Comparison of ENCODE assay signal across 12 cellular contexts in genomic region chr11:130635937-130636336, GRCh38.
"Had no signal": no experiment of that assay in that cellular context is flagged by ENCODE, and none has a peak within 500 bp of the region (broad histone marks: within the 10 kb centered on the region; RNA-seq: fewer than 3 reads in every experiment).

No MANE protein-coding gene starts in this region.

- ATAC-seq: activated CD4-positive, alpha-beta T cell treated with anti-CD3 and anti-CD28 coated beads for 36 hours; body of pancreas; stimulated activated naive CD8-positive, alpha-beta T cell treated with anti-CD3 and anti-CD28 coated beads, Interleukin-15, Interleukin-2, amounts not matched to agents 100 U/mL and 50 U/mL, for 24 hours; T-cell had no signal

- H3K36me3 ChIP-seq: heart left ventricle, ovary, WERI-Rb-1 had no signal

- H3K4me3 ChIP-seq: body of pancreas, heart left ventricle, ovary had no signal

- H3K27ac ChIP-seq: body of pancreas, heart left ventricle, ovary, WERI-Rb-1 had no signal

- H3K9me3 ChIP-seq: body of pancreas, heart left ventricle, ovary had no signal

- H3K27me3 ChIP-seq: body of pancreas, heart left ventricle, ovary had no signal

- DNase-seq: activated CD4-positive, alpha-beta T cell treated with anti-CD3 and anti-CD28 coated beads for 36 hours; activated CD8-positive, alpha-beta memory T cell treated with anti-CD3 and anti-CD28 coated beads for 24 hours; activated naive CD4-positive, alpha-beta T cell treated with anti-CD3 and anti-CD28 coated beads, Interleukin-2, amount 50 U/mL, for 16 hours; body of pancreas; foreskin melanocyte; heart left ventricle; ovary; stimulated activated CD4-positive, alpha-beta T cell treated with anti-CD3 and anti-CD28 coated beads, Interleukin-4, amount 100 ng/mL, for 1 hour; stimulated activated CD8-positive, alpha-beta memory T cell treated with anti-CD3 and anti-CD28 coated beads, Interleukin-4, amount 100 ng/mL, for 48 hours; stimulated activated naive CD8-positive, alpha-beta T cell treated with anti-CD3 and anti-CD28 coated beads, Interleukin-15, Interleukin-2, amounts not matched to agents 100 U/mL and 50 U/mL, for 24 hours; T-cell; WERI-Rb-1 had no signal

- H3K4me1 ChIP-seq: body of pancreas had no signal
